ENCODE assay signal across 7 cellular contexts in the genomic region with DNA sequence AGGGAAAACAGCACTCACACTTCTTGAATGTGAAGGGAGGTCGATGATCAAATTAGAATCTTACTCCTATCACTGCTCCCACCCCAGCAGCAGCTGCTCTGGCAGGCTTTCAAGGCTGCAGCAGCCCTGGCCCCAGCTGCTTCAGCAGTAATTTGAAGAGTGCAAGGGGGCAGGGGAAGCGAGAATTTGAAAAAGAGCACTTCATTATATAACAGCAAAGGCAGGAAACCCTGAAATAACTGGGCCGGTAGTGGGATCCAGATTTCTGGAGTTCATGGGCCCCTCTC. TPM values are rescaled to one million over a fixed set of nuclear protein-coding genes. Genes with fewer than 3 reads are reported as not detected.
DNase-seq lines count a peak whose midpoint lies in the region; ATAC-seq and TF ChIP-seq lines count a peak whose summit lies in the region.

No MANE protein-coding gene starts in this region.

- TF ChIP-seq CTCF in HEK293 (tag by site-specific recombination; IDR thresholded peaks at IDR 0.05) (no peak), right atrium auricular region (IDR thresholded peaks at IDR 0.05) (no peak)

- H3K9me3 ChIP-seq in HEK293 (ENCODE audit: control insufficient read depth, insufficient read depth, low read depth, low read length), result no peaks in the 10 kb centered on the region
- H3K9me3 ChIP-seq in SK-N-MC (ENCODE audit: low read depth, low read length), result no peaks in the 10 kb centered on the region
- H3K9me3 ChIP-seq in right atrium auricular region, result no peaks in the 10 kb centered on the region
- H3K9me3 ChIP-seq in skeletal muscle tissue (ENCODE audit: control insufficient read depth in 3 of 3, low read length in 3 of 3), result no peaks in the 10 kb centered on the region

- POLR2A ChIA-PET in HEK293 (lab: Yijun Ruan, JAX), result no interaction called here

- H3K9ac ChIP-seq in SK-N-MC (ENCODE audit: insufficient read length) (peak overlapping the region; percentile 23), skeletal muscle tissue (ENCODE audit: low read depth in 1 of 3, low read length in 3 of 3) (peak overlapping the region in 2 of 3 donors; percentile 5 to 18)

- H3K27me3 ChIP-seq in right atrium auricular region (no peaks in the 10 kb centered on the region), skeletal muscle tissue (ENCODE audit: control insufficient read depth in 3 of 3, insufficient read depth in 3 of 3, low read length in 3 of 3) (no peaks in the 10 kb centered on the region)

- no peak for ATAC-seq in HG03196 (IDR thresholded peaks at IDR 0.05; ENCODE audit: unreplicated experiment)

- H3K36me3 ChIP-seq in HEK293 (ENCODE audit: control insufficient read depth in 2 of 2, insufficient read depth in 1 of 2, low read length in 2 of 2) (no peaks in the 10 kb centered on the region), SK-N-MC (ENCODE audit: insufficient read depth, low read length) (no peaks in the 10 kb centered on the region), right atrium auricular region (peaks cover 29% of the 10 kb centered on the region), skeletal muscle tissue (ENCODE audit: control insufficient read depth in 3 of 3, insufficient read depth in 3 of 3, low read length in 3 of 3) (peaks cover 13 to 34% (median 18%) of the 10 kb centered on the region in 3 donors)

- 0 out of 2 replicates have a peak overlapping the region, but pooled peaks have one; percentile 47 for H3K27ac ChIP-seq in HEK293 (ENCODE audit: extremely low read depth, low read depth, low read length)
- peak overlapping the region; percentile 89 for H3K27ac ChIP-seq in SK-N-MC
- H3K27ac ChIP-seq in right atrium auricular region, result peak overlapping the region; percentile 80 to 87
- peak overlapping the region; percentile 85 for H3K27ac ChIP-seq in skeletal muscle tissue (ENCODE audit: low read depth, low read length)

- CTCF ChIA-PET in HEK293 (lab: Yijun Ruan, JAX), result interaction anchor here (0.6 to 5.8 kb wide), 6 partner anchors 13 to 299 kb away, joined by 3 to 78 read pairs (median 12); no protein-coding TSS in a partner anchor

- no peak overlapping the region for H3K4me3 ChIP-seq in HEK293 (ENCODE audit: low read depth, low read length)
- peak overlapping the region; percentile 60 for H3K4me3 ChIP-seq in SK-N-MC
- no peak overlapping the region for H3K4me3 ChIP-seq in right atrium auricular region
- no peak overlapping the region for H3K4me3 ChIP-seq in skeletal muscle tissue (ENCODE audit: low read length in 3 of 3)

- DNase-seq in SK-N-MC (ENCODE audit: low read depth, low spot score), result no peak
- no peak for DNase-seq in right atrium auricular region (ENCODE audit: low spot score)
- no peak for DNase-seq in NK-92 (lab: John Stamatoyannopoulos, UW; ENCODE audit: unreplicated experiment)
- no peak for DNase-seq in ureter (ENCODE audit: low spot score)

- H3K4me1 ChIP-seq in HEK293 (ENCODE audit: control insufficient read depth, insufficient read depth, low read length) (0 out of 2 replicates have a peak, but pooled peaks cover 11% of the 10 kb centered on the region), right atrium auricular region (peaks cover 0 to 29% of the 10 kb centered on the region in 2 donors), skeletal muscle tissue (ENCODE audit: control insufficient read depth in 3 of 3, insufficient read depth in 3 of 3, low read length in 3 of 3) (peaks cover 36 to 56% (median 47%) of the 10 kb centered on the region in 3 donors)

TF ChIP-seq in HEK293, 187 proteins besides CTCF, POLR2A, EP300 and RAD21:
- TF ChIP-seq ZNF391 (tag by site-specific recombination; IDR thresholded peaks at IDR 0.05; ENCODE audit: borderline replicate concordance, low read depth), result no peak
- TF ChIP-seq, protein P1, sequence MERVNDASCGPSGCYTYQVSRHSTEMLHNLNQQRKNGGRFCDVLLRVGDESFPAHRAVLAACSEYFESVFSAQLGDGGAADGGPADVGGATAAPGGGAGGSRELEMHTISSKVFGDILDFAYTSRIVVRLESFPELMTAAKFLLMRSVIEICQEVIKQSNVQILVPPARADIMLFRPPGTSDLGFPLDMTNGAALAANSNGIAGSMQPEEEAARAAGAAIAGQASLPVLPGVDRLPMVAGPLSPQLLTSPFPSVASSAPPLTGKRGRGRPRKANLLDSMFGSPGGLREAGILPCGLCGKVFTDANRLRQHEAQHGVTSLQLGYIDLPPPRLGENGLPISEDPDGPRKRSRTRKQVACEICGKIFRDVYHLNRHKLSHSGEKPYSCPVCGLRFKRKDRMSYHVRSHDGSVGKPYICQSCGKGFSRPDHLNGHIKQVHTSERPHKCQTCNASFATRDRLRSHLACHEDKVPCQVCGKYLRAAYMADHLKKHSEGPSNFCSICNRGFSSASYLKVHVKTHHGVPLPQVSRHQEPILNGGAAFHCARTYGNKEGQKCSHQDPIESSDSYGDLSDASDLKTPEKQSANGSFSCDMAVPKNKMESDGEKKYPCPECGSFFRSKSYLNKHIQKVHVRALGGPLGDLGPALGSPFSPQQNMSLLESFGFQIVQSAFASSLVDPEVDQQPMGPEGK (tag by site-specific recombination; IDR thresholded peaks at IDR 0.05), result 0 out of 2 replicates have a peak, but pooled peaks have one; percentile 8
- peak; percentile 36 for TF ChIP-seq OSR2 (tag by site-specific recombination; IDR thresholded peaks at IDR 0.05)
- TF ChIP-seq TCF7L2 (IDR thresholded peaks at IDR 0.05; ENCODE audit: borderline replicate concordance, low read depth, low read length), result no peak
- TF ChIP-seq, protein P2, sequence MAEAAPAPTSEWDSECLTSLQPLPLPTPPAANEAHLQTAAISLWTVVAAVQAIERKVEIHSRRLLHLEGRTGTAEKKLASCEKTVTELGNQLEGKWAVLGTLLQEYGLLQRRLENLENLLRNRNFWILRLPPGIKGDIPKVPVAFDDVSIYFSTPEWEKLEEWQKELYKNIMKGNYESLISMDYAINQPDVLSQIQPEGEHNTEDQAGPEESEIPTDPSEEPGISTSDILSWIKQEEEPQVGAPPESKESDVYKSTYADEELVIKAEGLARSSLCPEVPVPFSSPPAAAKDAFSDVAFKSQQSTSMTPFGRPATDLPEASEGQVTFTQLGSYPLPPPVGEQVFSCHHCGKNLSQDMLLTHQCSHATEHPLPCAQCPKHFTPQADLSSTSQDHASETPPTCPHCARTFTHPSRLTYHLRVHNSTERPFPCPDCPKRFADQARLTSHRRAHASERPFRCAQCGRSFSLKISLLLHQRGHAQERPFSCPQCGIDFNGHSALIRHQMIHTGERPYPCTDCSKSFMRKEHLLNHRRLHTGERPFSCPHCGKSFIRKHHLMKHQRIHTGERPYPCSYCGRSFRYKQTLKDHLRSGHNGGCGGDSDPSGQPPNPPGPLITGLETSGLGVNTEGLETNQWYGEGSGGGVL (tag by site-specific recombination; IDR thresholded peaks at IDR 0.05), result peak; percentile 20
- TF ChIP-seq, protein P3, sequence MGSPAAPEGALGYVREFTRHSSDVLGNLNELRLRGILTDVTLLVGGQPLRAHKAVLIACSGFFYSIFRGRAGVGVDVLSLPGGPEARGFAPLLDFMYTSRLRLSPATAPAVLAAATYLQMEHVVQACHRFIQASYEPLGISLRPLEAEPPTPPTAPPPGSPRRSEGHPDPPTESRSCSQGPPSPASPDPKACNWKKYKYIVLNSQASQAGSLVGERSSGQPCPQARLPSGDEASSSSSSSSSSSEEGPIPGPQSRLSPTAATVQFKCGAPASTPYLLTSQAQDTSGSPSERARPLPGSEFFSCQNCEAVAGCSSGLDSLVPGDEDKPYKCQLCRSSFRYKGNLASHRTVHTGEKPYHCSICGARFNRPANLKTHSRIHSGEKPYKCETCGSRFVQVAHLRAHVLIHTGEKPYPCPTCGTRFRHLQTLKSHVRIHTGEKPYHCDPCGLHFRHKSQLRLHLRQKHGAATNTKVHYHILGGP (tag by site-specific recombination; IDR thresholded peaks at IDR 0.05), result no peak
- TF ChIP-seq GFI1B (tag by site-specific recombination; IDR thresholded peaks at IDR 0.05), result no peak
- TF ChIP-seq WT1 (tag by site-specific recombination; IDR thresholded peaks at IDR 0.05), result no peak
- no peak for TF ChIP-seq ZBTB7A (tag by site-specific recombination; IDR thresholded peaks at IDR 0.05; ENCODE audit: low read depth)
- no peak for TF ChIP-seq ZNF571 (tag by site-specific recombination; IDR thresholded peaks at IDR 0.05)

RNA-seq across cellular contexts. Expression of a gene that starts 44.9 kb away (rescaled TPM):
- total RNA-seq in right atrium auricular region (100 to 1,000 TPM in 1 of 2 donors, 10 to 100 TPM in 1; 93.5 to 145 TPM), skeletal muscle tissue (57.4 TPM), ureter (0.08 TPM)

Comparison
In these comparisons a context has a peak if more than half of its experiments do, and no peak if none do; other contexts are left out.
1. RNA of a gene that starts 44.9 kb away (total RNA-seq): 93.5 to 145 TPM in right atrium auricular region and 57.4 TPM in skeletal muscle tissue (single experiment); 0.08 TPM in ureter (single experiment); every median in the first group is over 10 times any median in the second.
2. Peak in every context shown above with its lines, with median percentiles within 50 percentile points of each other: H3K27ac ChIP-seq.